16 cellular contexts compared by ENCODE assay signal in genomic region chr12:109716092-109716479, GRCh38. TPM values are rescaled to one million over a fixed set of nuclear protein-coding genes. Genes with fewer than 3 reads are reported as not detected.
A peak's percentile ranks its signal among the peaks of the same experiment; 100 is the strongest.
DNase-seq lines count a peak whose midpoint lies in the region; ATAC-seq, FAIRE-seq and TF ChIP-seq lines count a peak whose summit lies in the region.
"Had no signal": no experiment of that assay in that cellular context is flagged by ENCODE, and none has a peak within 500 bp of the region (broad histone marks: within the 10 kb centered on the region; RNA-seq: fewer than 3 reads in every experiment).

No MANE protein-coding gene starts in this region.

- POLR2A ChIA-PET in K562 (lab: Yijun Ruan, JAX), result interaction anchor here (0.6 to 0.8 kb wide), 3 partner anchors 10 to 501 kb away, joined by 3 to 4 read pairs (median 3); no protein-coding TSS in a partner anchor

- peaks cover 36% of the 10 kb centered on the region for H4K20me1 ChIP-seq in K562 (replicated peaks; ENCODE audit: control insufficient read depth, insufficient read depth, low read length)

- peaks cover 15 to 37% of the 10 kb centered on the region in 2 experiments; a peak in 4 of 5 replicates for H3K27me3 ChIP-seq in K562 (ENCODE audit: control insufficient read depth in 2 of 2, insufficient read depth in 2 of 2, low read length in 2 of 2)
- H3K27me3 ChIP-seq in mesendoderm (ENCODE audit: insufficient read depth, low read length, poor library complexity), result no peaks in the 10 kb centered on the region
- H3K27me3 ChIP-seq in stomach, result peaks cover 0 to 69% (median 13%) of the 10 kb centered on the region in 3 donors

- no peak overlapping the region for H2AK5ac ChIP-seq in mesendoderm (ENCODE audit: low read length)

- intact Hi-C loops in K562 (cut with micrococcal nuclease), result loop anchor here (10.0 kb wide), 1 partner anchor 121 kb away; no protein-coding TSS in a partner anchor
- intact Hi-C loops in stomach (cut with DNase I; ENCODE audit: low total_unique reads), result no loop called here

- no peak for TF ChIP-seq RAD21 in K562 (CRISPR knock-in tag; conservative IDR thresholded peaks at IDR 0.05 in 1 of 2, IDR thresholded peaks at IDR 0.05 in 1 of 2)

- no peak overlapping the region for H3K4me3 ChIP-seq in K562
- no peak overlapping the region for H3K4me3 ChIP-seq in mesendoderm (ENCODE audit: low read length)
- peak overlapping the region in 1 of 4 donors; percentile 71 for H3K4me3 ChIP-seq in stomach
- H3K4me3 ChIP-seq: A549, GM12878, GM23338, tibial artery had no signal

- H3K9me3 ChIP-seq in K562 (replicated peaks; ENCODE audit: control insufficient read depth, insufficient read depth, low read depth, low read length) (no peaks in the 10 kb centered on the region), stomach (no peaks in the 10 kb centered on the region)
- H3K9me3 ChIP-seq: A549, tibial artery had no signal

- 18% methylated on average over 9 of the region's 9 CpGs for WGBS in K562 (ENCODE audit: insufficient coverage, low coverage, missing lambda C conversion rate)
- WGBS in mesendoderm (ENCODE audit: extremely low coverage, insufficient coverage, low lambda C conversion rate), result no CpG with 5 or more reads among the region's 9 CpGs
- 69 to 79% (median 74%) methylated on average over 9 of the region's 9 CpGs for WGBS in stomach, 5 donors

- H3K9ac ChIP-seq in K562 (ENCODE audit: insufficient read depth in 1 of 2, low read depth in 2 of 2, low read length in 2 of 2) (no peak overlapping the region; a peak in 1 of 4 replicates), mesendoderm (ENCODE audit: low read length) (no peak overlapping the region)

- no peak overlapping the region for H3K4ac ChIP-seq in mesendoderm (ENCODE audit: low read depth, low read length)

- no peak for TF ChIP-seq CTCF in K562 (IDR thresholded peaks at IDR 0.05 in 2 of 3, conservative IDR thresholded peaks at IDR 0.05 in 1 of 3; ENCODE audit: insufficient read depth in 2 of 3, low read depth in 1 of 3, low read length in 3 of 3)
- no peak for TF ChIP-seq CTCF in stomach (IDR thresholded peaks at IDR 0.05)

- H3K4me1 ChIP-seq in K562 (replicated peaks in 1 of 2; ENCODE audit: control insufficient read depth in 2 of 2, insufficient read depth in 2 of 2, low read length in 2 of 2) (peaks cover 9 to 44% of the 10 kb centered on the region in 2 experiments; a peak in 4 of 5 replicates), mesendoderm (ENCODE audit: control insufficient read depth, low read depth, low read length) (peaks cover 18% of the 10 kb centered on the region), stomach (peaks cover 28 to 75% (median 58%) of the 10 kb centered on the region in 4 donors)

- BruUV-seq in K562 (replicated peaks; lab: Mats Ljungman, UMichigan), result no TSS peak

- no peak overlapping the region for H3K27ac ChIP-seq in K562 (ENCODE audit: extremely low read depth, low read depth, low read length)
- H3K27ac ChIP-seq in mesendoderm (ENCODE audit: low read depth, low read length), result no peak overlapping the region
- peak overlapping the region in 4 of 5 donors; percentile 1 to 79 (median 68) for H3K27ac ChIP-seq in stomach
- H3K27ac ChIP-seq: A549, tibial artery had no signal

- H2BK120ac ChIP-seq in mesendoderm (ENCODE audit: low read depth, low read length), result no peak overlapping the region

- no peak overlapping the region for H2BK15ac ChIP-seq in mesendoderm (replicated peaks; ENCODE audit: low read depth)

- FAIRE-seq in K562 (lab: Jason Lieb, UNC), result peak; percentile 65
- FAIRE-seq: A549, GM12878 had no signal

- TF ChIP-seq POLR2A in K562 (conservative IDR thresholded peaks at IDR 0.05) (no peak), stomach (IDR thresholded peaks at IDR 0.05) (no peak)

- peaks cover 8% of the 10 kb centered on the region for H3K79me1 ChIP-seq in mesendoderm (ENCODE audit: low read length)

- ATAC-seq in K562, result no peak
- ATAC-seq in GM19351 (IDR thresholded peaks at IDR 0.05; ENCODE audit: unreplicated experiment), result no peak
- ATAC-seq: A549, GM12878, GM23338, Panc1 had no signal

- H3K23ac ChIP-seq in mesendoderm (ENCODE audit: low read length), result no peak overlapping the region

- H4K8ac ChIP-seq in mesendoderm (ENCODE audit: low read depth, low read length), result no peak overlapping the region

- no peak overlapping the region for H4K5ac ChIP-seq in mesendoderm (ENCODE audit: low read length)

- no peak overlapping the region for H2BK5ac ChIP-seq in mesendoderm (ENCODE audit: low read length)

- peak overlapping the region; percentile 38 for H3K56ac ChIP-seq in mesendoderm (ENCODE audit: low read length)

- H3K79me2 ChIP-seq in K562 (ENCODE audit: control insufficient read depth, insufficient read depth, low read length) (no peaks in the 10 kb centered on the region), mesendoderm (ENCODE audit: control insufficient read depth, insufficient read depth, low read length) (no peaks in the 10 kb centered on the region)

- H3K9me1 ChIP-seq in K562 (ENCODE audit: control insufficient read depth, insufficient read depth, low read length), result peaks cover 4% of the 10 kb centered on the region

- no peak overlapping the region for H2AFZ ChIP-seq in K562 (ENCODE audit: low read depth, low read length)
- H2AFZ ChIP-seq: GM23338 had no signal

- no peak for TF ChIP-seq EP300 in K562 (IDR thresholded peaks at IDR 0.05; ENCODE audit: low read length)
- no peak for TF ChIP-seq EP300 in stomach (IDR thresholded peaks at IDR 0.05)

- H3K36me3 ChIP-seq in K562 (ENCODE audit: control insufficient read depth, insufficient read depth, low read length) (no peaks in the 10 kb centered on the region), mesendoderm (ENCODE audit: control insufficient read depth, insufficient read depth, low read length) (no peaks in the 10 kb centered on the region), stomach (no peaks in the 10 kb centered on the region)
- H3K36me3 ChIP-seq: tibial artery had no signal

- H3K18ac ChIP-seq in mesendoderm (ENCODE audit: low read length), result no peak overlapping the region

- in situ Hi-C loops in K562 (cut with MboI), result no loop called here

- H3K4me2 ChIP-seq in K562 (ENCODE audit: insufficient read depth, low read length) (no peak overlapping the region), mesendoderm (ENCODE audit: low read length) (no peak overlapping the region)
- H3K4me2 ChIP-seq: GM23338 had no signal

- DNase-seq in NCI-H2171 treated with DMSO at 0.1 percent for 48 hours (lab: John Stamatoyannopoulos, UW), result peak; percentile 41
- DNase-seq in NCI-H2171 (lab: John Stamatoyannopoulos, UW), result no peak
- DNase-seq in K562 (ENCODE audit: extremely low read depth in 1 of 4, low spot score in 3 of 4), result peak in 1 of 4 experiments; percentile 36
- no peak for DNase-seq in mesendoderm
- no peak for DNase-seq in stomach
- DNase-seq in stimulated activated CD4-positive, alpha-beta T cell treated with anti-CD3 and anti-CD28 coated beads, Interleukin-2, amount 100 ng/mL, for 48 hours, result no peak
- DNase-seq in EL, result no peak
- DNase-seq: activated CD4-positive, alpha-beta T cell treated with anti-CD3 and anti-CD28 coated beads, Interleukin-2, amount 50 U/mL, for 48 hours; DMS79; NCI-H226 had no signal

- CTCF ChIA-PET in K562 (lab: Yijun Ruan, JAX; ENCODE audit: low intra/inter-chr PET ratio), result no interaction called here

TF ChIP-seq in K562, 482 proteins besides CTCF, POLR2A, EP300 and RAD21 (continues in another document):
- no peak for TF ChIP-seq ZNF431 (CRISPR knock-in tag; IDR thresholded peaks at IDR 0.05)
- TF ChIP-seq ZNF311 (CRISPR knock-in tag; IDR thresholded peaks at IDR 0.05), result no peak
- no peak for TF ChIP-seq ZNF76 (CRISPR knock-in tag; IDR thresholded peaks at IDR 0.05; ENCODE audit: borderline replicate concordance)
- no peak for TF ChIP-seq NEUROD1 (IDR thresholded peaks at IDR 0.05; ENCODE audit: borderline replicate concordance, low read depth, low read length, partially characterized antibody)
- TF ChIP-seq ZNF436 (CRISPR knock-in tag; IDR thresholded peaks at IDR 0.05), result no peak
- TF ChIP-seq ZKSCAN1 (IDR thresholded peaks at IDR 0.05; ENCODE audit: low read depth, low read length), result no peak
- no peak for TF ChIP-seq SMARCA5 (IDR thresholded peaks at IDR 0.05)
- TF ChIP-seq FOS (IDR thresholded peaks at IDR 0.05; ENCODE audit: extremely low read depth, insufficient read length), result no peak

RNA-seq across cellular contexts. Expression of gene FAM222A, which starts 2.5 kb away (rescaled TPM):
- total RNA-seq in K562 (2011; cell fraction: chromatin; rRNA removed; ENCODE audit: low replicate concordance), result 0.21 TPM in 1 of 2 replicates, not detected in the other
- 0.33 and 0.39 TPM in 2 replicates for total RNA-seq in K562 (2011; cell fraction: nucleolus; rRNA removed)
- not detected in 2 replicates for total RNA-seq in K562 (2011; cell fraction: nucleoplasm; rRNA removed)
- 0.14 and 0.49 TPM in 2 replicates for total RNA-seq in K562 (2014; rRNA removed)
- total RNA-seq in K562 (2014; rRNA removed; fragmentation: Illumina TruSeq; extraction: Trizol), result 0.06 and 0.07 TPM in 2 replicates
- 0.26 and 0.36 TPM in 2 replicates for total RNA-seq in K562 (2015; rRNA removed; fragmentation: Illumina TruSeq; extraction: Trizol)
- total RNA-seq in K562 (2021), result 0.29 and 0.83 TPM in 2 replicates
- polyA plus RNA-seq in K562 (2011; rRNA removed), result 0.04 and 0.05 TPM in 2 replicates
- polyA plus RNA-seq in K562 (2011; cell fraction: cytosol; rRNA removed), result 0.10 and 0.46 TPM in 2 replicates
- 0.06 and 0.18 TPM in 2 replicates for polyA plus RNA-seq in K562 (2011; cell fraction: nucleus; rRNA removed)
- 0.35 and 0.40 TPM in 2 replicates for polyA plus RNA-seq in K562 (2012)
- 0.10 and 0.18 TPM in 2 replicates for polyA plus RNA-seq in K562 (2014; fragmentation: Illumina TruSeq; extraction: Trizol)
- polyA plus RNA-seq in K562 (2014; fragmentation: Nextera tagmentation; extraction: Ambion mirVana), result under 1 TPM in 1 of 2 experiments, not detected in 1; 0.03 TPM
- 0.11 and 0.36 TPM in 2 replicates for polyA plus RNA-seq in K562 (2014; rRNA removed)
- polyA minus RNA-seq in K562 (2011; rRNA and poly(A)+ RNA removed), result 0.06 TPM in 1 of 2 replicates, not detected in the other
- polyA minus RNA-seq in K562 (2011; cell fraction: cytosol; rRNA and poly(A)+ RNA removed), result 0.29 TPM in 1 of 2 replicates, not detected in the other
- 0.40 and 0.56 TPM in 2 replicates for polyA minus RNA-seq in K562 (2011; cell fraction: nucleus; rRNA and poly(A)+ RNA removed)
- 5.4 TPM for polyA plus RNA-seq in mesendoderm (2013, experiment 1 of 2)
- polyA plus RNA-seq in mesendoderm (2013, experiment 2 of 2), result 4.8 TPM
- 10 to 100 TPM in 1 of 5 donors, 1 to 10 TPM in 4; 1.7 to 19.7 (median 5.4) TPM for total RNA-seq in stomach
- polyA plus RNA-seq in stomach, result 1 to 10 TPM; 3.1 to 5.4 (median 3.7) TPM

Comparison
In these comparisons a context has a peak if more than half of its experiments do, and no peak if none do; other contexts are left out.
1. H3K27ac ChIP-seq: peak in stomach (4 of 5); none in K562 (single experiment) and mesendoderm (single experiment).